11 cellular contexts compared by ENCODE assay signal in the genomic region with DNA sequence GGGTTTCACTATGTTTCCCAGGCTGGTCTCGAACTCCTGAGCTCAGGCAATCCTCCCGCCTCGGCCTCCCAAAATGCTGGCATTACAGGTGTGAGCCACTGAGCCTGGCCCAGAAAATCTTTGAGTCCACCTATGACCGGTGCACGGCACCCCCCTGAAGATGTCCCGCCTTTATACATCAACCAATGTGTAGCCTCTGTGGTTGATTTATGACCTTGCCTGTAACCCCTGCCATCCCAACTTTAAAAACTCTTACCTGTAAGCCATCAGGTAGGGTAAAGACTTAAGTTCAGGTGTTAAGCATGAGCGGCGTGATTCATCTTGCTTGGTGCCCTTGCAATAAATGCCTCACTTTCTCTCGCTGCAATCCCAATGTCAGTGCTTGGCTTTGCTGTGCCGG.
"Had no signal": no experiment of that assay in that cellular context is flagged by ENCODE, and none has a peak within 500 bp of the region (broad histone marks: within the 10 kb centered on the region; RNA-seq: fewer than 3 reads in every experiment).

No MANE protein-coding gene starts in this region.

- DNase-seq: GM23248, GOT3, H7, H9, HCEC 1CT, HFFc6 had no signal

- H3K4me3 Mint-ChIP-seq: GM23338, H9, HFFc6 had no signal

- ATAC-seq: GM23338, HCT116 had no signal

- H3K9ac ChIP-seq: GM23248 had no signal

- H3K36me3 ChIP-seq: HAP-1 had no signal

- H3K4me2 ChIP-seq: GM23338 had no signal

- FAIRE-seq: H1, H54 had no signal

- H3K27ac Mint-ChIP-seq: GM23338, H9, HFFc6 had no signal

- H3K4me3 ChIP-seq: GM23248, GM23338, HAP-1 had no signal

- H3K9me3 Mint-ChIP-seq: GM23338, HFFc6 had no signal

- H3K27ac ChIP-seq: GM23248 had no signal

- H2AFZ ChIP-seq: GM23248, GM23338 had no signal

- H3K4me1 ChIP-seq: HAP-1 had no signal
